In the genomic region with DNA sequence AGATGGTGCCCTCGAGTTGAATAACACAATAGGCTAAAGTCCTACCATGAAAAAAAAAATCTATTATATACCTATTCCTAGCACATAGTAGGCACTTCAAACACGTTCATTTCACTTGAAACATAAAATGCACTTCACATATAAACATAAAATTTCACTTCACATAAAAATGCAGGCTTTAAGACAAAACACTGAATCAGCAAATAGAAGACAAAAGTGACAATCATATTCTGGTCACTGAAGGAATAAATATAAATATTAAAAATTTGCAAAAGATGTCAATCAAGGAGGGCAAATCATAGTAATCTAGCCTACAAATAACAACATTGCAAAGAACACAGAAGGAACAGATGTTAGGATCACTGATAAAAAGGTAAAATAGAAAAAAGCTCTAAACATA, we compare ENCODE assay signal across 7 cellular contexts.
"Had no signal": no experiment of that assay in that cellular context is flagged by ENCODE, and none has a peak within 500 bp of the region (broad histone marks: within the 10 kb centered on the region; RNA-seq: fewer than 3 reads in every experiment).

No MANE protein-coding gene starts in this region.

- H3K4me3 ChIP-seq: GM12878 had no signal

- FAIRE-seq: G401.6, GM12878, GM12891, GM18507, GM19239 had no signal

- DNase-seq: GDM1, GF-D8 had no signal

- ATAC-seq: GM12878 had no signal
